18 cellular contexts compared by ENCODE assay signal in the genomic region with DNA sequence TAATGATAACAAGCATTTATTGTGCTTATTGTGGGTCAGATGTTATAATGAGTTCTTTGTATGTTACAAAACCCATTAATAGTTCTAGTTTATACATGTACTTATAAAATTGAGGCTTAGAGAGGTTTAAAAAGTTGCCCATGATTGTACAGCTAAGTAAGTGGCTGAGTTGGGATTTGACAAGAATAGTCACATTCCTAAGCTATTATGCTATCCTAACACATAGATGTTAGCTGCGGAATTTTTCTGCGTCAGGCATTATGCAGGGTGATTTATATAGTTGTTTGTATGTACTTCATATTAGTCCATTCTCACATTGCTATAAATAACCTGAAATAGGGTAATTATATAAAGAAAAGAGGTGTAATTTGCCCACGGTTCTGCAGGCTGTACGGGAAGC. TPM values are rescaled to one million over a fixed set of nuclear protein-coding genes. Genes with fewer than 3 reads are reported as not detected.
DNase-seq lines count a peak whose midpoint lies in the region; ATAC-seq and TF ChIP-seq lines count a peak whose summit lies in the region.
"Had no signal": no experiment of that assay in that cellular context is flagged by ENCODE, and none has a peak within 500 bp of the region (broad histone marks: within the 10 kb centered on the region; RNA-seq: fewer than 3 reads in every experiment).

No MANE protein-coding gene starts in this region.

- peak overlapping the region; percentile 56 for H3K27ac Mint-ChIP-seq in mesothelial cell of epicardium

- ATAC-seq in esophagus mucosa = peak; percentile 77
- ATAC-seq in GM18519 (IDR thresholded peaks at IDR 0.05; ENCODE audit: low FRiP score, unreplicated experiment) = no peak
- no peak for ATAC-seq in HG03025 (IDR thresholded peaks at IDR 0.05; ENCODE audit: low FRiP score, unreplicated experiment)

- POLR2A ChIA-PET in RWPE1 (lab: Yijun Ruan, JAX; ENCODE audit: low non-redundant PET) = no interaction called here

- H3K4me1 Mint-ChIP-seq in mesothelial cell of epicardium = no peaks in the 10 kb centered on the region

- peaks cover 53% of the 10 kb centered on the region for H3K36me3 Mint-ChIP-seq in mesothelial cell of epicardium

- H3K27me3 Mint-ChIP-seq in mesothelial cell of epicardium (ENCODE audit: low read depth) = no peaks in the 10 kb centered on the region

- H3K4me3 Mint-ChIP-seq in mesothelial cell of epicardium = no peak overlapping the region

- peak; percentile 25 for DNase-seq in AG10803 (ENCODE audit: low read depth)
- peak; percentile 49 for DNase-seq in RWPE1 (ENCODE audit: low spot score)
- DNase-seq in mesothelial cell of epicardium (ENCODE audit: low spot score in 2 of 2, unreplicated experiment in 2 of 2) = no peak
- DNase-seq in COLO668 (lab: John Stamatoyannopoulos, UW; ENCODE audit: unreplicated experiment) = no peak
- DNase-seq in SKM-1 (lab: John Stamatoyannopoulos, UW; ENCODE audit: unreplicated experiment) = no peak
- DNase-seq: Caco-2, DMS153, GM23248, HCEC 1CT, KBM-7, NCI-H1417, NCI-H187 treated with DMSO at 0.1 percent for 48 hours, NCI-H446 treated with DMSO at 0.1 percent for 48 hours, NCI-H774 had no signal

- no peak for TF ChIP-seq CTCF in AG10803 (conservative IDR thresholded peaks at IDR 0.05; ENCODE audit: low read length)
- TF ChIP-seq CTCF in RWPE1 (conservative IDR thresholded peaks at IDR 0.05; ENCODE audit: low read depth) = no peak
- no peak for TF ChIP-seq CTCF in mesothelial cell of epicardium (IDR thresholded peaks at IDR 0.05; ENCODE audit: unreplicated experiment)

- H3K27ac ChIP-seq in RWPE1 = no peak overlapping the region
- H3K27ac ChIP-seq: GM23248, SJSA1 had no signal

- CTCF ChIA-PET in RWPE1 (lab: Yijun Ruan, JAX) = interaction anchor here (0.6 kb wide), 1 partner anchor 1022 kb away, joined by 3 read pairs; no protein-coding TSS in a partner anchor

- no peak overlapping the region for H3K4me3 ChIP-seq in AG10803 (ENCODE audit: low read length)
- H3K4me3 ChIP-seq: GM23248, SJSA1 had no signal

- peaks cover 14% of the 10 kb centered on the region for H3K9me3 Mint-ChIP-seq in mesothelial cell of epicardium

RNA-seq across cellular contexts. Expression of gene COMMD10, which starts 12.5 kb away (rescaled TPM):
- total RNA-seq in esophagus mucosa (18.3 TPM), mesothelial cell of epicardium (22.6 to 25.7 TPM (median 23.3 TPM) in 3 replicates)

Comparison
In these comparisons a context has a peak if more than half of its experiments do, and no peak if none do; other contexts are left out.
1. DNase-seq: peak in AG10803 (single experiment) and RWPE1 (single experiment); none in mesothelial cell of epicardium (0 of 2), COLO668 (single experiment) and SKM-1 (single experiment).